13 cellular contexts compared by ENCODE assay signal in the genomic region with DNA sequence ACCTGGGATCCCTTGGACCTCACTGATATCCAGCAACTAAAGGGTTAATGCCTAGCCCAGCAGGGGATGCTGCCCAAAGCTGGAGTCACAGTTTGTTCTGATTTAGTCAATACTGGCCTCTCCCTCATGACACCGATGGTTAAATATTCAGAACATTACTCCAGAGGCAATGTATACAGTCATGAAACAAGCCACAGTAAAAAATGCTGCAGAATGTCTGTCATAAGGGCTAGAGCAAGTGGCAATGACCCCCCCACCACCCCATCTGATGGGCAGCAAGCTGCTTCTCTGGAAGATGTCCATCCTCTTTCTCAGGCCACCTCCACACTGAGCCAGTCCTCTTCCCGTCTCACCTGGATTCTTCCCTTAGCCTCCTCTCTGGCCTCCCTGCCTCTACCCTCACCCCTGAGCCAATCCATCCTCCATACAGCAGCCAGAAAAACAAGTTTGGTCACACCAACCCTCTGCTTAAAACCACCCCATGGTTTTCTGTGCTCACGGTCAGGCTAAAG.
A peak's percentile ranks its signal among the peaks of the same experiment; 100 is the strongest.
DNase-seq lines count a peak whose midpoint lies in the region; ATAC-seq, FAIRE-seq and TF ChIP-seq lines count a peak whose summit lies in the region.
"Had no signal": no experiment of that assay in that cellular context is flagged by ENCODE, and none has a peak within 500 bp of the region (broad histone marks: within the 10 kb centered on the region; RNA-seq: fewer than 3 reads in every experiment).

No MANE protein-coding gene starts in this region.

- peaks cover 6% of the 10 kb centered on the region for H3K27me3 Mint-ChIP-seq in chondrocyte (ENCODE audit: low read depth)

- H3K36me3 Mint-ChIP-seq in chondrocyte (ENCODE audit: low read depth), result no peaks in the 10 kb centered on the region
- H3K36me3 Mint-ChIP-seq: CD8-positive, alpha-beta memory T cell had no signal

- H3K27me3 ChIP-seq in pancreas (no peaks in the 10 kb centered on the region), hepatocyte (no peaks in the 10 kb centered on the region)
- H3K27me3 ChIP-seq: adrenal gland had no signal

- peak overlapping the region; percentile 86 for H3K27ac ChIP-seq in epithelial cell of prostate
- H3K27ac ChIP-seq in pancreas, result no peak overlapping the region
- H3K27ac ChIP-seq in hepatocyte, result no peak overlapping the region
- H3K27ac ChIP-seq: parathyroid adenoma had no signal

- H3K4me1 ChIP-seq in pancreas, result no peaks in the 10 kb centered on the region
- H3K4me1 ChIP-seq in hepatocyte (ENCODE audit: insufficient read depth), result peaks cover 38% of the 10 kb centered on the region
- H3K4me1 ChIP-seq: adrenal gland, parathyroid adenoma had no signal

- TF ChIP-seq POLR2A in GM12891 (IDR thresholded peaks at IDR 0.05; ENCODE audit: low read depth, low read length), result no peak

- peaks cover 12% of the 10 kb centered on the region for H3K4me1 Mint-ChIP-seq in chondrocyte (ENCODE audit: low read depth)

- H4K20me1 ChIP-seq in hepatocyte (ENCODE audit: insufficient read depth, poor library complexity, severe bottlenecking), result no peaks in the 10 kb centered on the region

- DNase-seq in EH (ENCODE audit: low read depth) (peak; percentile 70), NCI-H460 (ENCODE audit: extremely low read depth, low read depth) (peak; percentile 68), epithelial cell of prostate (ENCODE audit: low read depth, low spot score) (no peak), pancreas (no peak), chondrocyte (ENCODE audit: low spot score) (no peak), NCI-H510A (lab: John Stamatoyannopoulos, UW) (no peak), GM12891 (ENCODE audit: insufficient read length, low spot score) (no peak), hepatocyte (ENCODE audit: low spot score) (no peak)
- DNase-seq: adrenal gland; CD8-positive, alpha-beta memory T cell; effector CD8-positive, alpha-beta T cell; stimulated activated naive CD4-positive, alpha-beta T cell treated with Interleukin-2 at 50 U/mL for 16 hours had no signal

- H3K9me3 Mint-ChIP-seq in chondrocyte (ENCODE audit: low read depth), result no peaks in the 10 kb centered on the region
- H3K9me3 Mint-ChIP-seq: CD8-positive, alpha-beta memory T cell had no signal

- H2AFZ ChIP-seq in hepatocyte, result no peak overlapping the region
- H2AFZ ChIP-seq: parathyroid adenoma had no signal

- no peak overlapping the region for H3K4me3 Mint-ChIP-seq in chondrocyte (ENCODE audit: unreplicated experiment)
- H3K4me3 Mint-ChIP-seq: CD8-positive, alpha-beta memory T cell had no signal

- no peaks in the 10 kb centered on the region for H3K9me2 ChIP-seq in hepatocyte (replicated peaks; ENCODE audit: insufficient read depth)

- intact Hi-C loops in pancreas (cut with DNase I), result no loop called here

- no peak for TF ChIP-seq CTCF in pancreas (IDR thresholded peaks at IDR 0.05)
- TF ChIP-seq CTCF in chondrocyte (IDR thresholded peaks at IDR 0.05), result no peak
- no peak for TF ChIP-seq CTCF in hepatocyte (IDR thresholded peaks at IDR 0.05; ENCODE audit: poor library complexity)

- H3K9me3 ChIP-seq in pancreas (no peaks in the 10 kb centered on the region), hepatocyte (ENCODE audit: low read depth) (no peaks in the 10 kb centered on the region)
- H3K9me3 ChIP-seq: adrenal gland had no signal

- H3K36me3 ChIP-seq in pancreas, result no peaks in the 10 kb centered on the region
- no peaks in the 10 kb centered on the region for H3K36me3 ChIP-seq in hepatocyte (replicated peaks; ENCODE audit: insufficient read depth, low read depth)
- H3K36me3 ChIP-seq: adrenal gland had no signal

- no peak overlapping the region for H3K4me2 ChIP-seq in hepatocyte

- FAIRE-seq in pancreas (lab: Jason Lieb, UNC) (no peak), GM12891 (lab: Jason Lieb, UNC) (no peak)

- WGBS in pancreas, 2 donors, result 28 to 34% methylated on average over 3 of the region's 3 CpGs
- 36% methylated on average over 3 of the region's 3 CpGs for WGBS in hepatocyte (ENCODE audit: low lambda C conversion rate, missing lambda C conversion rate)

- H3K4me3 ChIP-seq in pancreas, result no peak overlapping the region
- no peak overlapping the region for H3K4me3 ChIP-seq in hepatocyte
- H3K4me3 ChIP-seq: adrenal gland had no signal

- H3K79me2 ChIP-seq in hepatocyte, result no peaks in the 10 kb centered on the region
- H3K79me2 ChIP-seq: parathyroid adenoma had no signal

- peak; percentile 8 to 46 (median 41) for ATAC-seq in pancreas

- no peak overlapping the region for H3K27ac Mint-ChIP-seq in chondrocyte (ENCODE audit: unreplicated experiment)
- H3K27ac Mint-ChIP-seq: CD8-positive, alpha-beta memory T cell had no signal

TF ChIP-seq in GM12891, 5 proteins besides CTCF, POLR2A, EP300 and RAD21:
- no peak for TF ChIP-seq POLR2AphosphoS5 (IDR thresholded peaks at IDR 0.05; ENCODE audit: low read depth, low read length)
- TF ChIP-seq SPI1 (IDR thresholded peaks at IDR 0.05; ENCODE audit: low read depth, low read length), result no peak
- no peak for TF ChIP-seq PAX5 (IDR thresholded peaks at IDR 0.05; ENCODE audit: insufficient read depth, low read length, severe bottlenecking)
- TF ChIP-seq TAF1 (IDR thresholded peaks at IDR 0.05; ENCODE audit: low read depth, low read length), result no peak
- TF ChIP-seq POU2F2 (IDR thresholded peaks at IDR 0.05; ENCODE audit: low read depth, low read length), result no peak

Comparison
In these comparisons a context has a peak if more than half of its experiments do, and no peak if none do; other contexts are left out.
1. DNase-seq: peak in EH (single experiment) and NCI-H460 (single experiment); none in epithelial cell of prostate (single experiment), pancreas (0 of 6), chondrocyte (single experiment), NCI-H510A (single experiment), GM12891 (single experiment) and hepatocyte (single experiment).